In genomic region chr5:1386274-1386717, GRCh38 we compare ENCODE assay signal across 8 cellular contexts.
DNase-seq lines count a peak whose midpoint lies in the region; ATAC-seq and TF ChIP-seq lines count a peak whose summit lies in the region.

No MANE protein-coding gene starts in this region.

- H3K4me1 ChIP-seq in HAP-1 (peaks cover 4% of the 10 kb centered on the region; the same call in 1 of the 2 replicates), duodenal mucosa (ENCODE audit: control insufficient read depth in 1 of 2, insufficient read depth in 2 of 2, low read length in 2 of 2) (peaks cover 12 to 14% of the 10 kb centered on the region in 2 donors)

- in situ Hi-C loops in HAP-1 (cut with MboI; ENCODE audit: low sequenced_read_pairs), result no loop called here

- H3K9me3 ChIP-seq in HAP-1, result no peaks in the 10 kb centered on the region
- H3K9me3 ChIP-seq in duodenal mucosa (ENCODE audit: control insufficient read depth in 1 of 2, low read length in 2 of 2), result no peaks in the 10 kb centered on the region

- peaks cover 6% of the 10 kb centered on the region for H3K27me3 ChIP-seq in HAP-1 (ENCODE audit: low read depth)
- H3K27me3 ChIP-seq in duodenal mucosa (ENCODE audit: control insufficient read depth in 1 of 2, insufficient read depth in 2 of 2, low read length in 2 of 2), result peaks cover 0 to 5% of the 10 kb centered on the region in 2 donors

- H3K27ac Mint-ChIP-seq in memory B cell, result peak overlapping the region; percentile 97

- no peaks in the 10 kb centered on the region for H3K36me3 ChIP-seq in HAP-1 (replicated peaks)
- H3K36me3 ChIP-seq in duodenal mucosa (ENCODE audit: control insufficient read depth in 1 of 2, insufficient read depth in 2 of 2, low read length in 2 of 2), result no peaks in the 10 kb centered on the region

- H3K4me3 ChIP-seq in HAP-1 (peak overlapping the region; percentile 32), NB4 (ENCODE audit: low read depth, low read length) (peak overlapping the region; percentile 54), duodenal mucosa (ENCODE audit: low read depth in 1 of 2, low read length in 2 of 2) (peak overlapping the region; percentile 74 to 79)

- H3K4me1 Mint-ChIP-seq in memory B cell, result peaks cover 24% of the 10 kb centered on the region

- TF ChIP-seq CTCF in NB4 (IDR thresholded peaks at IDR 0.05; ENCODE audit: low read depth, low read length), result no peak

- H3K4me3 Mint-ChIP-seq in memory B cell, result peak overlapping the region; percentile 97

- no peaks in the 10 kb centered on the region for H3K36me3 Mint-ChIP-seq in memory B cell

- H3K9me3 Mint-ChIP-seq in memory B cell, result peaks cover 7% of the 10 kb centered on the region

- peak overlapping the region; percentile 80 to 85 for H3K9ac ChIP-seq in duodenal mucosa (ENCODE audit: low read depth in 1 of 2, low read length in 2 of 2)

- ATAC-seq in memory B cell (ENCODE audit: low read depth), result peak; percentile 76

- peak overlapping the region; percentile 77 for H3K27ac ChIP-seq in duodenal mucosa (ENCODE audit: low read depth, low read length)

- no peak for TF ChIP-seq POLR2A in NB4 (IDR thresholded peaks at IDR 0.05; ENCODE audit: extremely low read depth, insufficient read length)

- peak; percentile 73 for DNase-seq in GM03348 (ENCODE audit: low spot score)
- DNase-seq in HAP-1 (ENCODE audit: low spot score in 2 of 2), result peak in 1 of 2 experiments; percentile 27
- peak; percentile 61 for DNase-seq in NB4 (ENCODE audit: low read depth)
- peak; percentile 67 for DNase-seq in activated CD4-positive, alpha-beta T cell treated with anti-CD3 and anti-CD28 coated beads for 48 hours
- DNase-seq in memory B cell (ENCODE audit: low spot score in 2 of 2), result peak in 1 of 2 donors; percentile 70
- peak; percentile 60 for DNase-seq in stimulated activated CD8-positive, alpha-beta memory T cell treated with anti-CD3 and anti-CD28 coated beads, Interleukin-12 subunit alpha, Interleukin-12 subunit beta, amount 100 ng/mL, for 4 hours (ENCODE audit: low read depth)
- DNase-seq in DMS114 treated with DMSO at 0.1 percent for 48 hours (lab: John Stamatoyannopoulos, UW; ENCODE audit: unreplicated experiment), result no peak

- H3K27me3 Mint-ChIP-seq in memory B cell, result peaks cover 11% of the 10 kb centered on the region
